8 cellular contexts compared by ENCODE assay signal in the genomic region with DNA sequence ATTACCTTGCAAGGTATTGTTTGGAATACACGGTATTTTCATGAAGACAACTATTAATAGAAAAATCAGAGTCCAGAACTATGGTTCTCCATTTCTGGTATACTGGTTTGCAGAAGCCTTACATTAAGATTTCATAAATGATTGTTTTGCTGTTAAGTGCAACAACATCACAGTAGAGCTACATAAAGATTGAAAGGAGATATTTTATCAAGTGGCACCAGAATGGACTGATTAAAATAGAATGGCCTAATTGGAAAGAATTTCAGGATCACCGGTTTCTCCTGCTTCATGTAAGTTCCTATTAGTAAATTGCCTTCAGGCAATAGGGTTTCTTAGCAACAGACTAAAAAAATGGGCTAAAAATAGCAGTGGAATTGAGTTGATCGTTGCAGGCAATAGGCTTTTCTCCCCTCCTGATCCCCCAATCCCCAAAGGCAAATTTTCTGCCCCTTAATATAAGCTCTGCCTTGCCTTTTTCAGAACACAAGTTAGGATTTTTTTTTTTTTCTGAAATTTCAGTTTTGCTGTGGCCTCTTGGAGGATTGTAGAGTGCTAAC. TPM values are rescaled to one million over a fixed set of nuclear protein-coding genes. Genes with fewer than 3 reads are reported as not detected.
DNase-seq lines count a peak whose midpoint lies in the region; ATAC-seq and TF ChIP-seq lines count a peak whose summit lies in the region.

No MANE protein-coding gene starts in this region.

- POLR2A ChIA-PET in WTC11 (lab: Charles Lee): interaction anchor here (0.7 to 3.0 kb wide), 2 partner anchors 67 to 835 kb away, joined by 3 to 15 read pairs; partner anchors contain the start of gene NIT2

- H3K4me1 Mint-ChIP-seq in WTC11: peaks cover 34% of the 10 kb centered on the region

- H3K27me3 Mint-ChIP-seq in WTC11 (ENCODE audit: low read depth): no peaks in the 10 kb centered on the region

- no peak for TF ChIP-seq CTCF in WTC11 (IDR thresholded peaks at IDR 0.05)

- H3K4me3 Mint-ChIP-seq in WTC11: peak overlapping the region; percentile 94

- H3K36me3 Mint-ChIP-seq in WTC11: peaks cover 10% of the 10 kb centered on the region; the same call in 1 of the 2 replicates

- ATAC-seq in WTC11 (no peak), HG02623 (IDR thresholded peaks at IDR 0.05; ENCODE audit: unreplicated experiment) (no peak)

- DNase-seq in EH (ENCODE audit: low read depth): peak; percentile 85
- peak; percentile 58 for DNase-seq in NAMALWA (ENCODE audit: low spot score)
- no peak for DNase-seq in WTC11 (ENCODE audit: low spot score)
- DNase-seq in foreskin melanocyte: peak; percentile 84
- no peak for DNase-seq in skeletal muscle cell (ENCODE audit: low read depth)
- no peak for DNase-seq in NK-92 treated with Interleukin-12 subunit alpha and Interleukin-12 subunit beta, amount 100 ng/mL, for 24 hours (lab: John Stamatoyannopoulos, UW)
- DNase-seq in activated effector memory CD4-positive, alpha-beta T cell treated with anti-CD3 and anti-CD28 coated beads, Interleukin-2, amount 50 U/mL, for 16 hours: no peak

- H3K4me3 ChIP-seq in skeletal muscle cell (ENCODE audit: low read depth, low read length): peak overlapping the region; percentile 94

- H3K27ac Mint-ChIP-seq in WTC11: peak overlapping the region; percentile 99

- CTCF ChIA-PET in WTC11 (lab: Charles Lee): interaction anchor here (1.7 kb wide), 1 partner anchor 60 kb away, joined by 9 read pairs; no protein-coding TSS in a partner anchor

- H3K9me3 Mint-ChIP-seq in WTC11: no peaks in the 10 kb centered on the region

TF ChIP-seq in WTC11, 78 proteins besides CTCF, POLR2A, EP300 and RAD21:
- TF ChIP-seq, protein P1, sequence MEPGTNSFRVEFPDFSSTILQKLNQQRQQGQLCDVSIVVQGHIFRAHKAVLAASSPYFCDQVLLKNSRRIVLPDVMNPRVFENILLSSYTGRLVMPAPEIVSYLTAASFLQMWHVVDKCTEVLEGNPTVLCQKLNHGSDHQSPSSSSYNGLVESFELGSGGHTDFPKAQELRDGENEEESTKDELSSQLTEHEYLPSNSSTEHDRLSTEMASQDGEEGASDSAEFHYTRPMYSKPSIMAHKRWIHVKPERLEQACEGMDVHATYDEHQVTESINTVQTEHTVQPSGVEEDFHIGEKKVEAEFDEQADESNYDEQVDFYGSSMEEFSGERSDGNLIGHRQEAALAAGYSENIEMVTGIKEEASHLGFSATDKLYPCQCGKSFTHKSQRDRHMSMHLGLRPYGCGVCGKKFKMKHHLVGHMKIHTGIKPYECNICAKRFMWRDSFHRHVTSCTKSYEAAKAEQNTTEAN (CRISPR knock-in tag; IDR thresholded peaks at IDR 0.05): no peak
- TF ChIP-seq NFYB (CRISPR knock-in tag; conservative IDR thresholded peaks at IDR 0.05; ENCODE audit: low read depth) (no peak), ZNF423 (CRISPR knock-in tag; IDR thresholded peaks at IDR 0.05) (no peak), ATF1 (CRISPR knock-in tag; IDR thresholded peaks at IDR 0.05) (no peak), ZNF232 (CRISPR knock-in tag; IDR thresholded peaks at IDR 0.05) (no peak)
TF ChIP-seq in WTC11: peak in this region for 0.

RNA-seq across cellular contexts. Expression of gene LNP1, which starts 0.9 kb away (rescaled TPM):
- 6.7 to 7.9 TPM (median 6.8 TPM) in 3 replicates for total RNA-seq in WTC11 (2021)

RNA-seq across cellular contexts. Expression of gene TOMM70, which starts 1.3 kb away (rescaled TPM):
- 46.8 to 59.2 TPM (median 47.7 TPM) in 3 replicates for total RNA-seq in WTC11 (2021)

Comparison
In these comparisons a context has a peak if more than half of its experiments do, and no peak if none do; other contexts are left out.
1. DNase-seq: peak in EH (single experiment), NAMALWA (single experiment) and foreskin melanocyte (single experiment); none in WTC11 (single experiment), skeletal muscle cell (single experiment), NK-92 treated with Interleukin-12 subunit alpha and Interleukin-12 subunit beta, amount 100 ng/mL, for 24 hours (single experiment) and activated effector memory CD4-positive, alpha-beta T cell treated with anti-CD3 and anti-CD28 coated beads, Interleukin-2, amount 50 U/mL, for 16 hours (single experiment).